Comparison of ENCODE assay signal across 13 cellular contexts in the genomic region with DNA sequence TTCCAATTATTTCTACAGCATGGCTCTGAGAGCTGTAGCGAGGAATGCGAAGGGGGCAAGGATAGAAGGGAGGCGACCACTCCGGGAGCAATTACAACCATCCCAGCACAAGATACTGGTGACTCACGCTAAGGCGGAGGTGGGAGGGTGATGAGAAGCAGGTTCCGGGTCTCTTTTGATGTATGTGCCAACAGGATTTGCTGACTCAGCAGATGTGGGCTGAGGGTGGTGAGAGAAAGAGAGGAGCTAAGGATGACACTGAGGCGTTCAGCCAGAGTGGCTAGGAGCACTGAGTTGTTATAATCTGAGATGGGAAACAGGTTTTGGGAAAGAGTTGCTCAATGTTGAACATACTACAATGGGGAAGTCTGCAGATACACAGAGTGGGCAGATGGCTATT. TPM values are rescaled to one million over a fixed set of nuclear protein-coding genes. Genes with fewer than 3 reads are reported as not detected.
DNase-seq lines count a peak whose midpoint lies in the region; ATAC-seq, FAIRE-seq and TF ChIP-seq lines count a peak whose summit lies in the region.
"Had no signal": no experiment of that assay in that cellular context is flagged by ENCODE, and none has a peak within 500 bp of the region (broad histone marks: within the 10 kb centered on the region; RNA-seq: fewer than 3 reads in every experiment).

No MANE protein-coding gene starts in this region.

- H3K79me2 ChIP-seq in HepG2 (ENCODE audit: insufficient read depth, low read length): no peaks in the 10 kb centered on the region
- no peaks in the 10 kb centered on the region for H3K79me2 ChIP-seq in keratinocyte (ENCODE audit: control insufficient read depth, insufficient read depth, low read length)

- H3K4me3 ChIP-seq in HepG2 (replicated peaks in 1 of 3; ENCODE audit: insufficient read depth in 1 of 3, low read depth in 2 of 3, low read length in 3 of 3) (no peak overlapping the region), right lobe of liver (no peak overlapping the region), keratinocyte (ENCODE audit: control insufficient read depth in 2 of 3, extremely low read depth in 1 of 3, insufficient read depth in 2 of 3, low read depth in 1 of 3, low read length in 3 of 3) (no peak overlapping the region), suprapubic skin (no peak overlapping the region)
- H3K4me3 ChIP-seq: body of pancreas, thyroid gland had no signal

- CTCF ChIA-PET in HepG2 (lab: Yijun Ruan, JAX; ENCODE audit: low intra/inter-chr PET ratio, low total read pairs): no interaction called here
- CTCF ChIA-PET in GM10248 (lab: Yijun Ruan, JAX): interaction anchor here (1.3 kb wide), 1 partner anchor 14 kb away, joined by 3 read pairs; no protein-coding TSS in a partner anchor

- no peak overlapping the region for H3K9ac ChIP-seq in HepG2 (ENCODE audit: insufficient read depth, low read depth, low read length)
- no peak overlapping the region for H3K9ac ChIP-seq in keratinocyte (ENCODE audit: control insufficient read depth, extremely low read depth, insufficient read depth, low read length)

- intact Hi-C loops in HepG2 (cut with micrococcal nuclease; ENCODE audit: unreplicated experiment) (no loop called here), right lobe of liver (cut with DNase I) (no loop called here)

- H3K9me3 ChIP-seq in HepG2 (ENCODE audit: low read length) (no peaks in the 10 kb centered on the region), right lobe of liver (no peaks in the 10 kb centered on the region), keratinocyte (ENCODE audit: control insufficient read depth, low read depth, low read length) (no peaks in the 10 kb centered on the region), suprapubic skin (no peaks in the 10 kb centered on the region)
- H3K9me3 ChIP-seq: body of pancreas, thyroid gland had no signal

- H4K20me1 ChIP-seq in HepG2 (ENCODE audit: insufficient read depth, low read length): no peaks in the 10 kb centered on the region
- H4K20me1 ChIP-seq in keratinocyte (ENCODE audit: control insufficient read depth, extremely low read depth, insufficient read depth, low read length): no peaks in the 10 kb centered on the region

- no peaks in the 10 kb centered on the region for H3K9me1 ChIP-seq in keratinocyte (ENCODE audit: control insufficient read depth, extremely low read depth, insufficient read depth, low read length)

- DNase-seq in HepG2 (ENCODE audit: low spot score): peak; percentile 36
- no peak for DNase-seq in right lobe of liver
- DNase-seq in activated CD4-positive, alpha-beta T cell treated with anti-CD3 and anti-CD28 coated beads, Interleukin-2, amount 50 U/mL, for 48 hours: peak; percentile 56 to 67
- peak; percentile 35 for DNase-seq in keratinocyte (ENCODE audit: low read depth, low spot score)
- no peak for DNase-seq in suprapubic skin (ENCODE audit: low spot score in 2 of 2)
- DNase-seq in NCI-H2107 treated with DMSO at 0.1 percent for 48 hours (lab: John Stamatoyannopoulos, UW; ENCODE audit: unreplicated experiment): no peak
- no peak for DNase-seq in GM10248 (ENCODE audit: extremely low spot score)
- no peak for DNase-seq in globus pallidus (ENCODE audit: low spot score)
- DNase-seq: body of pancreas, glutamatergic neuron, MM.1S, thyroid gland had no signal

- no peak overlapping the region for H3K27ac ChIP-seq in HepG2 (ENCODE audit: extremely low read length, insufficient read depth, low read length)
- H3K27ac ChIP-seq in right lobe of liver: no peak overlapping the region
- no peak overlapping the region for H3K27ac ChIP-seq in keratinocyte (ENCODE audit: control insufficient read depth, insufficient read depth, low read length)
- peak overlapping the region; percentile 11 for H3K27ac ChIP-seq in suprapubic skin
- H3K27ac ChIP-seq: body of pancreas, C4-2B, thyroid gland had no signal

- FAIRE-seq in HepG2 (lab: Jason Lieb, UNC) (no peak), keratinocyte (lab: Jason Lieb, UNC) (peak; percentile 65)

- POLR2A ChIA-PET in HepG2 (lab: Yijun Ruan, JAX) (no interaction called here), GM10248 (lab: Yijun Ruan, JAX) (no interaction called here)

- BruUV-seq in HepG2 (replicated peaks; lab: Mats Ljungman, UMichigan): no TSS peak

- TF ChIP-seq EP300 in HepG2 (IDR thresholded peaks at IDR 0.05; ENCODE audit: low read depth in 2 of 2, low read length in 2 of 2) (no peak), HepG2 (CRISPR knock-in tag; IDR thresholded peaks at IDR 0.05; ENCODE audit: borderline replicate concordance) (no peak), suprapubic skin (IDR thresholded peaks at IDR 0.05) (no peak)

- in situ Hi-C loops in HepG2 (cut with HindIII; ENCODE audit: extremely low pct_ligation_motif_present, low pct_unique_long_range_greater_than_20kb): no loop called here

- H2AFZ ChIP-seq in HepG2 (ENCODE audit: low read length): no peak overlapping the region
- no peak overlapping the region for H2AFZ ChIP-seq in keratinocyte (ENCODE audit: control insufficient read depth, low read length)

- H3K4me2 ChIP-seq in HepG2 (ENCODE audit: low read depth, low read length) (no peak overlapping the region), keratinocyte (ENCODE audit: control insufficient read depth, extremely low read depth, insufficient read depth, low read depth, low read length) (peak overlapping the region; percentile 55)

- H3K27me3 ChIP-seq in HepG2 (ENCODE audit: control insufficient read depth in 1 of 2, insufficient read depth in 2 of 2, low read length in 2 of 2) (no peaks in the 10 kb centered on the region; a peak in 1 of 5 replicates), right lobe of liver (no peaks in the 10 kb centered on the region), keratinocyte (ENCODE audit: control insufficient read depth, extremely low read depth, insufficient read depth, low read length) (peaks cover 1% of the 10 kb centered on the region), suprapubic skin (no peaks in the 10 kb centered on the region)
- H3K27me3 ChIP-seq: body of pancreas, thyroid gland had no signal

- ATAC-seq in HepG2 (no peak), right lobe of liver (no peak)
- ATAC-seq: body of pancreas had no signal

- no peaks in the 10 kb centered on the region for H3K36me3 ChIP-seq in HepG2 (replicated peaks in 1 of 2; ENCODE audit: control insufficient read depth in 1 of 2, insufficient read depth in 2 of 2, low read length in 2 of 2)
- H3K36me3 ChIP-seq in right lobe of liver: no peaks in the 10 kb centered on the region
- H3K36me3 ChIP-seq in keratinocyte (ENCODE audit: control insufficient read depth in 2 of 2, extremely low read depth in 1 of 2, insufficient read depth in 2 of 2, low read length in 2 of 2): no peaks in the 10 kb centered on the region
- H3K36me3 ChIP-seq in suprapubic skin: no peaks in the 10 kb centered on the region
- H3K36me3 ChIP-seq: thyroid gland had no signal

- TF ChIP-seq CTCF in HepG2 (CRISPR knock-in tag; IDR thresholded peaks at IDR 0.05) (no peak), right lobe of liver (IDR thresholded peaks at IDR 0.05) (no peak), keratinocyte (optimal IDR thresholded peaks at IDR 0.05 in 1 of 3, IDR thresholded peaks at IDR 0.05 in 1 of 3, conservative IDR thresholded peaks at IDR 0.05 in 1 of 3; ENCODE audit: extremely low read depth in 1 of 3, insufficient read depth in 2 of 3, low read length in 3 of 3) (no peak), suprapubic skin (IDR thresholded peaks at IDR 0.05) (no peak), GM10248 (IDR thresholded peaks at IDR 0.05; ENCODE audit: control extremely low read depth, extremely low read depth, low read depth, missing control alignments) (no peak)

- dilution Hi-C loops in keratinocyte (cut with MboI; ENCODE audit: extremely low pct_ligation_motif_present, low sequenced_read_pairs): no loop called here

- TF ChIP-seq RAD21 in HepG2 (CRISPR knock-in tag; IDR thresholded peaks at IDR 0.05): no peak

- peaks cover 30% of the 10 kb centered on the region for H3K4me1 ChIP-seq in HepG2 (ENCODE audit: insufficient read depth, low read length)
- H3K4me1 ChIP-seq in right lobe of liver: no peaks in the 10 kb centered on the region
- H3K4me1 ChIP-seq in keratinocyte (ENCODE audit: control insufficient read depth, extremely low read depth, insufficient read depth, low read length): peaks cover 9% of the 10 kb centered on the region
- H3K4me1 ChIP-seq in suprapubic skin: no peaks in the 10 kb centered on the region
- H3K4me1 ChIP-seq: body of pancreas, thyroid gland had no signal

- no peak for TF ChIP-seq POLR2A in HepG2 (IDR thresholded peaks at IDR 0.05; ENCODE audit: insufficient read depth in 1 of 2, low read depth in 2 of 2, low read length in 2 of 2)
- no peak for TF ChIP-seq POLR2A in right lobe of liver (IDR thresholded peaks at IDR 0.05)
- TF ChIP-seq POLR2A in suprapubic skin (IDR thresholded peaks at IDR 0.05): no peak

- 45% methylated on average over 8 of the region's 8 CpGs for WGBS in HepG2 (ENCODE audit: low lambda C conversion rate)
- 70% methylated on average over 8 of the region's 8 CpGs for WGBS in right lobe of liver (ENCODE audit: insufficient coverage, low coverage, low lambda C conversion rate, missing lambda C conversion rate)
- 33% methylated on average over 8 of the region's 8 CpGs for WGBS in suprapubic skin

RNA-seq across cellular contexts. Expression of gene TXNDC5, which starts 9.3 kb away (rescaled TPM):
- total RNA-seq in HepG2 (2016; rRNA removed; fragmentation: Illumina TruSeq; extraction: Trizol) (376 and 578 TPM in 2 replicates), right lobe of liver (100 to 1,000 TPM in 5 of 6 experiments, 10 to 100 TPM in 1; 87.9 to 187 (median 133) TPM), suprapubic skin (10 to 100 TPM; 49.2 to 61.1 (median 60.3) TPM)
- total RNA-seq in HepG2 (2016; cell fraction: cytosol; rRNA removed; fragmentation: Illumina TruSeq; extraction: Trizol; ENCODE audit: low read depth): 169 TPM in 2 replicates
- 372 and 586 TPM in 2 replicates for total RNA-seq in HepG2 (2016; cell fraction: insoluble cytoplasmic fraction; rRNA removed; fragmentation: Illumina TruSeq; extraction: Trizol)
- 439 and 444 TPM in 2 replicates for total RNA-seq in HepG2 (2016; cell fraction: membrane; rRNA removed; fragmentation: Illumina TruSeq; extraction: Trizol)
- total RNA-seq in HepG2 (2016; cell fraction: nucleus; rRNA removed; fragmentation: Illumina TruSeq; extraction: Trizol): 445 and 518 TPM in 2 replicates
- polyA plus RNA-seq in HepG2 (2011; rRNA removed) (255 and 287 TPM in 2 replicates), keratinocyte (78.4 to 112 TPM (median 110 TPM) in 3 replicates)
- polyA plus RNA-seq in HepG2 (2011; cell fraction: cytosol; rRNA removed): 252 and 289 TPM in 2 replicates
- polyA plus RNA-seq in HepG2 (2011; cell fraction: nucleus; rRNA removed): 144 and 146 TPM in 2 replicates
- 246 and 286 TPM in 2 replicates for polyA plus RNA-seq in HepG2 (2012)
- polyA plus RNA-seq in HepG2 (2016; cell fraction: cytosol; fragmentation: Illumina TruSeq; extraction: Trizol; ENCODE audit: low read depth): 158 and 172 TPM in 2 replicates
- polyA plus RNA-seq in HepG2 (2016; cell fraction: insoluble cytoplasmic fraction; fragmentation: Illumina TruSeq; extraction: Trizol; ENCODE audit: low read depth): 267 and 268 TPM in 2 replicates
- polyA plus RNA-seq in HepG2 (2016; cell fraction: membrane; fragmentation: Illumina TruSeq; extraction: Trizol; ENCODE audit: low read depth): 288 and 289 TPM in 2 replicates
- 529 and 534 TPM in 2 replicates for polyA plus RNA-seq in HepG2 (2016; cell fraction: nucleus; fragmentation: Illumina TruSeq; extraction: Trizol; ENCODE audit: insufficient read depth, low read depth)
- polyA minus RNA-seq in HepG2 (2011; rRNA and poly(A)+ RNA removed; ENCODE audit: low replicate concordance): 99.9 and 291 TPM in 2 replicates
- 147 and 151 TPM in 2 replicates for polyA minus RNA-seq in HepG2 (2011; cell fraction: cytosol; rRNA and poly(A)+ RNA removed)
- polyA minus RNA-seq in HepG2 (2011; cell fraction: nucleus; rRNA and poly(A)+ RNA removed): 104 and 118 TPM in 2 replicates
- polyA plus RNA-seq in keratinocyte (2011; ENCODE audit: low read depth): 98.1 TPM
- 61.1 and 77.7 TPM in 2 replicates for polyA plus RNA-seq in keratinocyte (2011; cell fraction: cytosol; rRNA removed)
- 87.1 and 97.0 TPM in 2 replicates for polyA plus RNA-seq in keratinocyte (2011; cell fraction: nucleus; rRNA removed)
- 66.4 and 91.6 TPM in 2 replicates for polyA plus RNA-seq in keratinocyte (2012; ENCODE audit: low replicate concordance)
- 66.7 to 116 TPM (median 78.1 TPM) in 3 replicates for polyA minus RNA-seq in keratinocyte
- polyA minus RNA-seq in keratinocyte (2011; cell fraction: cytosol; rRNA and poly(A)+ RNA removed): 66.0 TPM
- polyA minus RNA-seq in keratinocyte (2011; cell fraction: nucleus; rRNA and poly(A)+ RNA removed): 44.4 and 71.1 TPM in 2 replicates

Comparison
In these comparisons a context has a peak if more than half of its experiments do, and no peak if none do; other contexts are left out.
1. DNase-seq: peak in HepG2 (single experiment), activated CD4-positive, alpha-beta T cell treated with anti-CD3 and anti-CD28 coated beads, Interleukin-2, amount 50 U/mL, for 48 hours (2 of 2) and keratinocyte (single experiment); none in right lobe of liver (0 of 3), suprapubic skin (0 of 2), NCI-H2107 treated with DMSO at 0.1 percent for 48 hours (single experiment), GM10248 (single experiment) and globus pallidus (single experiment).